8 cellular contexts compared by ENCODE assay signal in the genomic region with DNA sequence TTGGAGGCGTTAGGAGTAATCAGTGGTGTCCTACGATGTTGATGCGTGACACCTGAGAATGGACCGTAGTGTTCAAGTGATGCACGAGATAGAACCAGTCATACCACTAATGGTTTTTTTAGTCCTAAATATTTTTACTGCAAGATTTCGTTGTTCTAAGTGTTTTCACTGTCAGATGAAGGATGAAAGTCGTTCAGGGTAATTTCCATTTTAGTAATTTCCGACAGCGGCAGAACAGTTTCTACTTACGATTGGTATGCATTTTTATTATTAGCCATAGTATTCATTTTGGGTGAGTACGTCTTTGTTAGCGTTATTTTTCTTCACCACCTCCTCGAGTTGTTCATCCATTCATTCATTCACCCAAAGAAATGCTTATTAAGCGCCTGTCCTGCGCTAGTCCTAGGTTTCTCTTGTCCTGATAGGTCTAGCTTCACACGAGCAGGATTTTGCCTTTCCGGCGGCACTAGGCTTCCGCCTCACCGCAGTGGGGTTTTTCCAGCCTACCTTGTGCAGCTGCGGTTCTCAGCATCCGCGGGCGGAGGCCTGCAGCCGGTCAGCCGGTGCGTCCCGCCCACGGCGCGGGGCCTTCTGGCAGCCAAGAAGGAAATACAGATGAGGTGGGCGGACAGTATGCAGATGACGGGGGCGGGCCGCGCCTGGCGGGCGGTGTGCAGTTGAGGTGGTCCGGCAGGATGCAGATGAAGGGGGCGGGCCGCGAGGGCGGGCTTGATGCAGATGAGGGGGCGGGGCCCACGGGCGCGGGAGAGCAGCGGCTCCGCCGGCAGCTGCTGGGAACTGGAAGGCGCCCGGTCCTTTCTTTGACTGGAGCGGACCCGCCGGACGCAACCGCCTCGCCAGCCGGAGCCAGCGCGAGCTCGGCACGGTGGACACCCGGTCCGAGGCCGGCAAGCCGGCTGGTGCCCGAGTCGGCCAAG.
DNase-seq lines count a peak whose midpoint lies in the region; ATAC-seq and TF ChIP-seq lines count a peak whose summit lies in the region.

No MANE protein-coding gene starts in this region.

- peaks cover 4% of the 10 kb centered on the region; the same call in 1 of the 2 replicates for H3K36me3 Mint-ChIP-seq in HFFc6 (ENCODE audit: low read depth)
- H3K36me3 Mint-ChIP-seq in activated naive CD8-positive, alpha-beta T cell treated with anti-CD3 and anti-CD28 coated beads, Interleukin-2, amount 50 U/mL, for 24 hours (ENCODE audit: low read depth) = no peaks in the 10 kb centered on the region

- peaks cover 7% of the 10 kb centered on the region; the same call in 1 of the 2 replicates for H3K4me1 Mint-ChIP-seq in HFFc6 (ENCODE audit: low read depth)
- H3K4me1 Mint-ChIP-seq in activated naive CD8-positive, alpha-beta T cell treated with anti-CD3 and anti-CD28 coated beads, Interleukin-2, amount 50 U/mL, for 24 hours = peaks cover 4% of the 10 kb centered on the region

- WGBS in ovary, 3 donors = 9 to 15% (median 11%) methylated on average over 46 to 69 of the region's 69 CpGs
- 22 to 23% methylated on average over 32 to 34 of the region's 69 CpGs for WGBS in thyroid gland, 2 donors

- TF ChIP-seq CTCF in HFFc6 (IDR thresholded peaks at IDR 0.05) = no peak
- TF ChIP-seq CTCF in ovary (IDR thresholded peaks at IDR 0.05) = no peak
- no peak for TF ChIP-seq CTCF in thyroid gland (IDR thresholded peaks at IDR 0.05)

- no peaks in the 10 kb centered on the region for H3K9me3 ChIP-seq in ovary
- H3K9me3 ChIP-seq in thyroid gland = no peaks in the 10 kb centered on the region

- no peaks in the 10 kb centered on the region for H3K36me3 ChIP-seq in ovary
- H3K36me3 ChIP-seq in thyroid gland = no peaks in the 10 kb centered on the region

- H3K4me3 Mint-ChIP-seq in HFFc6 = no peak overlapping the region; the same call in 1 of the 2 replicates
- no peak overlapping the region for H3K4me3 Mint-ChIP-seq in activated naive CD8-positive, alpha-beta T cell treated with anti-CD3 and anti-CD28 coated beads, Interleukin-2, amount 50 U/mL, for 24 hours

- intact Hi-C loops in Right ventricle myocardium superior (cut with DNase I) = no loop called here
- intact Hi-C loops in ovary (cut with DNase I) = no loop called here
- intact Hi-C loops in thyroid gland (cut with DNase I) = no loop called here

- no peaks in the 10 kb centered on the region for H3K9me3 Mint-ChIP-seq in HFFc6
- H3K9me3 Mint-ChIP-seq in activated naive CD8-positive, alpha-beta T cell treated with anti-CD3 and anti-CD28 coated beads, Interleukin-2, amount 50 U/mL, for 24 hours = no peaks in the 10 kb centered on the region

- H3K27me3 ChIP-seq in ovary = no peaks in the 10 kb centered on the region
- H3K27me3 ChIP-seq in thyroid gland = no peaks in the 10 kb centered on the region

- H3K4me3 ChIP-seq in GM08714 (ENCODE audit: low read length) = peak overlapping the region; percentile 72; the same call in 1 of the 2 replicates
- H3K4me3 ChIP-seq in ovary = peak overlapping the region; percentile 70
- H3K4me3 ChIP-seq in thyroid gland (replicated peaks in 1 of 3) = peak overlapping the region in 2 of 3 donors; percentile 60 to 62

- peak overlapping the region; percentile 18 to 74 for H3K27ac ChIP-seq in ovary
- H3K27ac ChIP-seq in thyroid gland = peak overlapping the region in 1 of 3 donors; percentile 53

- TF ChIP-seq EP300 in ovary (IDR thresholded peaks at IDR 0.05) = no peak

- TF ChIP-seq POLR2A in ovary (IDR thresholded peaks at IDR 0.05) (peak; percentile 26), thyroid gland (IDR thresholded peaks at IDR 0.05) (peak in 1 of 2 donors; percentile 76)

- H3K4me1 ChIP-seq in ovary (ENCODE audit: insufficient read depth) (peaks cover 12% of the 10 kb centered on the region), thyroid gland (peaks cover 5 to 7% of the 10 kb centered on the region in 2 donors)

- DNase-seq in HFFc6 (peak; percentile 88), NCI-H1048 (lab: John Stamatoyannopoulos, UW) (peak; percentile 92), SKM-1 treated with dmso at 0.1 percent for 144 hours (lab: John Stamatoyannopoulos, UW; ENCODE audit: unreplicated experiment) (peak; percentile 75), Right ventricle myocardium superior (peak; percentile 99), ovary (peak; percentile 96 to 99 (median 98)), thyroid gland (peak; percentile 99)
- peak; percentile 94 for DNase-seq in activated naive CD8-positive, alpha-beta T cell treated with anti-CD3 and anti-CD28 coated beads, Interleukin-2, amount 50 U/mL, for 24 hours

- ATAC-seq in activated naive CD8-positive, alpha-beta T cell treated with anti-CD3 and anti-CD28 coated beads, Interleukin-2, amount 50 U/mL, for 24 hours = peak; percentile 94
- peak; percentile 100 for ATAC-seq in Right ventricle myocardium superior (ENCODE audit: poor library complexity)

- no peak overlapping the region for H3K27ac Mint-ChIP-seq in HFFc6
- H3K27ac Mint-ChIP-seq in activated naive CD8-positive, alpha-beta T cell treated with anti-CD3 and anti-CD28 coated beads, Interleukin-2, amount 50 U/mL, for 24 hours = no peak overlapping the region

- peaks cover 8% of the 10 kb centered on the region for H3K27me3 Mint-ChIP-seq in HFFc6 (ENCODE audit: insufficient read depth)
- peaks cover 13% of the 10 kb centered on the region for H3K27me3 Mint-ChIP-seq in activated naive CD8-positive, alpha-beta T cell treated with anti-CD3 and anti-CD28 coated beads, Interleukin-2, amount 50 U/mL, for 24 hours
